11 cellular contexts compared by ENCODE assay signal in the genomic region with DNA sequence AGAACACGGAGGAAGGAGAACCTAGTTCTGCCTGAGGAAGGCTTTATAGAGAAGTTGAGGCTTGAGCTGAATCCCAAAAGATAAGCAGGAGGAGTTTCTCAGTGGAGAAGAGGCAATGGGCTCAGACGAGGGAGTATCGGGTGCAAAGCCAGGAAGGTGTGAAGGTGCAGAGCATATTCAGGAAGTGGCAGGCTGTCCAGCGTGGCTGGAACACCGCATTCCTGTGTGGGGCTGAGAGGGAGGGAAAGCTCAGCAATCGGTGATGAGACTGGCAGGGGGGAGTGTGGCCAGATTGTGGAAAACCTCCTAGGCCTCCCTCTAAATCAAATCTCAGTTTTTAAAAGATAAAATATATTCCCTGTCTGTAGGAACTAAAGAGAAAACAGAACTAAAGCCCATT.
DNase-seq lines count a peak whose midpoint lies in the region; ATAC-seq and TF ChIP-seq lines count a peak whose summit lies in the region.
"Had no signal": no experiment of that assay in that cellular context is flagged by ENCODE, and none has a peak within 500 bp of the region (broad histone marks: within the 10 kb centered on the region; RNA-seq: fewer than 3 reads in every experiment).

No MANE protein-coding gene starts in this region.

- H2BK15ac ChIP-seq in mesendoderm (replicated peaks; ENCODE audit: low read depth): no peak overlapping the region

- H3K27ac Mint-ChIP-seq in CD14-positive monocyte: peak overlapping the region; percentile 51 to 78 (median 73)
- H3K27ac Mint-ChIP-seq: activated T-cell treated with anti-CD3 and anti-CD28 coated beads, Interleukin-2, amount 50 U/mL, for 72 hours had no signal

- H3K4me3 ChIP-seq in RWPE2 (ENCODE audit: severe bottlenecking) (no peak overlapping the region), fibroblast of villous mesenchyme (ENCODE audit: low read depth, low read length) (peak overlapping the region; percentile 16), mesendoderm (ENCODE audit: low read length) (no peak overlapping the region), tibial artery (no peak overlapping the region)
- H3K4me3 ChIP-seq: vagina had no signal

- peaks cover 0 to 5% (median 0%) of the 10 kb centered on the region in 3 donors for H3K27me3 Mint-ChIP-seq in CD14-positive monocyte (ENCODE audit: low read depth in 3 of 3)

- peak overlapping the region; percentile 44 for H2AK5ac ChIP-seq in mesendoderm (ENCODE audit: low read length)

- no peak overlapping the region for H3K27ac ChIP-seq in RWPE2 (ENCODE audit: poor library complexity, severe bottlenecking)
- H3K27ac ChIP-seq in mesendoderm (ENCODE audit: low read depth, low read length): no peak overlapping the region
- H3K27ac ChIP-seq in tibial artery: no peak overlapping the region
- H3K27ac ChIP-seq: vagina had no signal

- DNase-seq in CD14-positive monocyte (ENCODE audit: low spot score) (no peak), RWPE2 (ENCODE audit: low spot score) (no peak), fibroblast of villous mesenchyme (ENCODE audit: low read depth) (no peak), mesendoderm (peak; percentile 52), GM13976 (ENCODE audit: low spot score) (no peak), tibial artery (no peak)
- DNase-seq: activated T-cell treated with anti-CD3 and anti-CD28 coated beads, Interleukin-2, amount 50 U/mL, for 72 hours; DMS 273 treated with DMSO at 0.1 percent for 48 hours had no signal

- TF ChIP-seq CTCF in CD14-positive monocyte (IDR thresholded peaks at IDR 0.05) (no peak), RWPE2 (IDR thresholded peaks at IDR 0.05; ENCODE audit: poor library complexity, severe bottlenecking) (no peak), fibroblast of villous mesenchyme (IDR thresholded peaks at IDR 0.05; ENCODE audit: insufficient read depth, low read depth, low read length) (no peak), GM13976 (IDR thresholded peaks at IDR 0.05; ENCODE audit: borderline replicate concordance, control extremely low read depth, extremely low read depth, insufficient read depth, missing control alignments) (no peak), tibial artery (IDR thresholded peaks at IDR 0.05) (no peak)

- H3K4me2 ChIP-seq in mesendoderm (ENCODE audit: low read length): no peak overlapping the region

- no peaks in the 10 kb centered on the region for H3K79me1 ChIP-seq in mesendoderm (ENCODE audit: low read length)

- no peaks in the 10 kb centered on the region for H3K4me1 ChIP-seq in RWPE2 (ENCODE audit: insufficient read depth, poor library complexity, severe bottlenecking)
- peaks cover 26% of the 10 kb centered on the region for H3K4me1 ChIP-seq in mesendoderm (ENCODE audit: control insufficient read depth, low read depth, low read length)
- H3K4me1 ChIP-seq in tibial artery: no peaks in the 10 kb centered on the region

- H3K4me3 Mint-ChIP-seq in CD14-positive monocyte: peak overlapping the region; percentile 60 to 82
- H3K4me3 Mint-ChIP-seq: activated T-cell treated with anti-CD3 and anti-CD28 coated beads, Interleukin-2, amount 50 U/mL, for 72 hours had no signal

- H4K8ac ChIP-seq in mesendoderm (ENCODE audit: low read depth, low read length): no peak overlapping the region

- no peaks in the 10 kb centered on the region for H3K9me3 Mint-ChIP-seq in CD14-positive monocyte
- H3K9me3 Mint-ChIP-seq: activated T-cell treated with anti-CD3 and anti-CD28 coated beads, Interleukin-2, amount 50 U/mL, for 72 hours had no signal

- peak overlapping the region; percentile 37 for H3K9ac ChIP-seq in mesendoderm (ENCODE audit: low read length)

- H3K36me3 Mint-ChIP-seq in CD14-positive monocyte: peaks cover 0 to 3% of the 10 kb centered on the region in 2 donors

- H3K56ac ChIP-seq in mesendoderm (ENCODE audit: low read length): peak overlapping the region; percentile 83

- H3K18ac ChIP-seq in mesendoderm (ENCODE audit: low read length): no peak overlapping the region

- ATAC-seq in RWPE2 (ENCODE audit: low read depth) (peak; percentile 56), HG02970 (IDR thresholded peaks at IDR 0.05; ENCODE audit: low FRiP score, unreplicated experiment) (no peak), HG03460 (IDR thresholded peaks at IDR 0.05; ENCODE audit: unreplicated experiment) (no peak)
- ATAC-seq: activated T-cell treated with anti-CD3 and anti-CD28 coated beads, Interleukin-2, amount 50 U/mL, for 72 hours had no signal

- H3K36me3 ChIP-seq in RWPE2 (ENCODE audit: low read depth) (no peaks in the 10 kb centered on the region), mesendoderm (ENCODE audit: control insufficient read depth, insufficient read depth, low read length) (no peaks in the 10 kb centered on the region), tibial artery (no peaks in the 10 kb centered on the region)
- H3K36me3 ChIP-seq: vagina had no signal

- no peak overlapping the region for H4K5ac ChIP-seq in mesendoderm (ENCODE audit: low read length)

- no CpG with 5 or more reads among the region's 6 CpGs for WGBS in mesendoderm (ENCODE audit: extremely low coverage, insufficient coverage, low lambda C conversion rate)

- H2BK5ac ChIP-seq in mesendoderm (ENCODE audit: low read length): peak overlapping the region; percentile 32

- no peaks in the 10 kb centered on the region for H3K79me2 ChIP-seq in mesendoderm (ENCODE audit: control insufficient read depth, insufficient read depth, low read length)

- in situ Hi-C loops in GM13976 (cut with MboI; ENCODE audit: low sequenced_read_pairs, unreplicated experiment): no loop called here

- H3K23ac ChIP-seq in mesendoderm (ENCODE audit: low read length): no peak overlapping the region

- H3K27me3 ChIP-seq in RWPE2 (ENCODE audit: insufficient read depth, poor library complexity, severe bottlenecking) (peaks cover 2% of the 10 kb centered on the region), mesendoderm (ENCODE audit: insufficient read depth, low read length, poor library complexity) (no peaks in the 10 kb centered on the region), tibial artery (no peaks in the 10 kb centered on the region)
- H3K27me3 ChIP-seq: vagina had no signal

- peaks cover 32% of the 10 kb centered on the region for H3K4me1 Mint-ChIP-seq in CD14-positive monocyte

- no peaks in the 10 kb centered on the region for H3K9me3 ChIP-seq in RWPE2 (ENCODE audit: severe bottlenecking)
- H3K9me3 ChIP-seq in tibial artery: no peaks in the 10 kb centered on the region
- H3K9me3 ChIP-seq: vagina had no signal

- no peak overlapping the region for H2BK120ac ChIP-seq in mesendoderm (ENCODE audit: low read depth, low read length)

- intact Hi-C loops in CD14-positive monocyte (cut with micrococcal nuclease): loop anchor here in 1 of 2 donors (10.0 kb wide), 1 partner anchor 108 kb away; the partner anchor contains the start of genes POGLUT1 and TMEM39A
- intact Hi-C loops in tibial artery (cut with DNase I; ENCODE audit: low total_unique reads): no loop called here

- H3K4ac ChIP-seq in mesendoderm (ENCODE audit: low read depth, low read length): no peak overlapping the region
